Comparison of ENCODE assay signal across 12 cellular contexts in genomic region chr9:89360465-89360864, GRCh38. TPM values are rescaled to one million over a fixed set of nuclear protein-coding genes. Genes with fewer than 3 reads are reported as not detected.
DNase-seq lines count a peak whose midpoint lies in the region; ATAC-seq and TF ChIP-seq lines count a peak whose summit lies in the region.
"Had no signal": no experiment of that assay in that cellular context is flagged by ENCODE, and none has a peak within 500 bp of the region (broad histone marks: within the 10 kb centered on the region; RNA-seq: fewer than 3 reads in every experiment).

No MANE protein-coding gene starts in this region.

- TF ChIP-seq POLR2A in spleen (IDR thresholded peaks at IDR 0.05): no peak

- intact Hi-C loops in spleen (cut with DNase I; ENCODE audit: low total_unique reads): no loop called here
- intact Hi-C loops in aorta (cut with DNase I): no loop called here

- H3K4me1 Mint-ChIP-seq in T-helper 2 cell treated with Interferon-gamma antibody and Interleukin-4, amounts not matched to agents 5 μg/mL and 100 μg/mL, for 36 hours (ENCODE audit: low read depth): peaks cover 17% of the 10 kb centered on the region

- no peaks in the 10 kb centered on the region for H3K27me3 ChIP-seq in spleen (replicated peaks in 1 of 7)
- H3K27me3 ChIP-seq in aorta (ENCODE audit: control insufficient read depth in 1 of 2, insufficient read depth in 2 of 2, low read length in 1 of 2): no peaks in the 10 kb centered on the region
- H3K27me3 ChIP-seq: foreskin keratinocyte had no signal

- no peak for ATAC-seq in HG02884 (IDR thresholded peaks at IDR 0.05; ENCODE audit: unreplicated experiment)
- no peak for ATAC-seq in GM18868 (IDR thresholded peaks at IDR 0.05; ENCODE audit: unreplicated experiment)
- ATAC-seq in aorta (ENCODE audit: low FRiP score): no peak

- H3K9me3 ChIP-seq in spleen (no peaks in the 10 kb centered on the region), aorta (ENCODE audit: control insufficient read depth, low read length) (no peaks in the 10 kb centered on the region)

- H3K9me3 Mint-ChIP-seq in T-helper 2 cell treated with Interferon-gamma antibody and Interleukin-4, amounts not matched to agents 5 μg/mL and 100 μg/mL, for 36 hours: no peaks in the 10 kb centered on the region
- H3K9me3 Mint-ChIP-seq: activated T-helper 1 cell treated with anti-CD3 and anti-CD28 coated beads, Interleukin-12 subunit alpha, Interleukin-12 subunit beta, Interleukin-2, Interleukin-4 antibody, amounts not matched to agents 30 ng/mL and 10 ng/mL and 1 ng/mL, durations not matched to agents 14 hours and 24 hours and 36 hours had no signal

- H3K4me3 ChIP-seq in fibroblast of villous mesenchyme (ENCODE audit: low read depth, low read length): no peak overlapping the region
- H3K4me3 ChIP-seq in spleen: no peak overlapping the region
- no peak overlapping the region for H3K4me3 ChIP-seq in aorta (ENCODE audit: low read length in 2 of 2)

- 73 to 83% (median 76%) methylated on average over 3 of the region's 3 CpGs for WGBS in spleen, 5 donors
- WGBS in aorta, 2 donors: 77% methylated on average over 3 of the region's 3 CpGs

- H3K36me3 Mint-ChIP-seq in T-helper 2 cell treated with Interferon-gamma antibody and Interleukin-4, amounts not matched to agents 5 μg/mL and 100 μg/mL, for 36 hours (ENCODE audit: low read depth): peaks cover 65% of the 10 kb centered on the region

- TF ChIP-seq CTCF in fibroblast of villous mesenchyme (IDR thresholded peaks at IDR 0.05; ENCODE audit: insufficient read depth, low read depth, low read length) (no peak), spleen (IDR thresholded peaks at IDR 0.05 in 8 of 11, conservative IDR thresholded peaks at IDR 0.05 in 3 of 11) (no peak)

- no peaks in the 10 kb centered on the region for H3K27me3 Mint-ChIP-seq in T-helper 2 cell treated with Interferon-gamma antibody and Interleukin-4, amounts not matched to agents 5 μg/mL and 100 μg/mL, for 36 hours (ENCODE audit: low read depth)

- H3K27ac Mint-ChIP-seq in T-helper 2 cell treated with Interferon-gamma antibody and Interleukin-4, amounts not matched to agents 5 μg/mL and 100 μg/mL, for 36 hours: peak overlapping the region; percentile 53
- H3K27ac Mint-ChIP-seq: activated T-helper 1 cell treated with anti-CD3 and anti-CD28 coated beads, Interleukin-12 subunit alpha, Interleukin-12 subunit beta, Interleukin-2, Interleukin-4 antibody, amounts not matched to agents 30 ng/mL and 10 ng/mL and 1 ng/mL, durations not matched to agents 14 hours and 24 hours and 36 hours had no signal

- no peak for DNase-seq in T-helper 2 cell treated with Interferon-gamma antibody and Interleukin-4, amounts not matched to agents 5 μg/mL and 100 μg/mL, for 36 hours (ENCODE audit: low spot score)
- DNase-seq in T-helper 2 cell (no peak), NCI-H2196 treated with DMSO at 0.1 percent for 48 hours (lab: John Stamatoyannopoulos, UW; ENCODE audit: unreplicated experiment) (peak; percentile 66), fibroblast of villous mesenchyme (ENCODE audit: low read depth) (peak; percentile 6), spleen (no peak), aorta (no peak)
- DNase-seq: foreskin keratinocyte, H7, right cardiac atrium had no signal

- H3K4me1 ChIP-seq in spleen (peaks cover 0 to 69% (median 29%) of the 10 kb centered on the region in 6 donors), aorta (ENCODE audit: control insufficient read depth in 1 of 2, insufficient read depth in 2 of 2, low read length in 2 of 2) (no peaks in the 10 kb centered on the region)
- H3K4me1 ChIP-seq: foreskin keratinocyte had no signal

- no peak overlapping the region for H3K4me3 Mint-ChIP-seq in T-helper 2 cell treated with Interferon-gamma antibody and Interleukin-4, amounts not matched to agents 5 μg/mL and 100 μg/mL, for 36 hours
- H3K4me3 Mint-ChIP-seq: activated T-helper 1 cell treated with anti-CD3 and anti-CD28 coated beads, Interleukin-12 subunit alpha, Interleukin-12 subunit beta, Interleukin-2, Interleukin-4 antibody, amounts not matched to agents 30 ng/mL and 10 ng/mL and 1 ng/mL, durations not matched to agents 14 hours and 24 hours and 36 hours had no signal

- H3K36me3 ChIP-seq in spleen: peaks cover 0 to 96% (median 73%) of the 10 kb centered on the region in 6 donors
- H3K36me3 ChIP-seq in aorta (ENCODE audit: control insufficient read depth in 1 of 2, insufficient read depth in 2 of 2, low read length in 1 of 2): peaks cover 0 to 17% of the 10 kb centered on the region in 2 donors

- H3K27ac ChIP-seq in spleen (peak overlapping the region in 7 of 8 donors; percentile 41 to 82 (median 67)), aorta (ENCODE audit: low read depth in 1 of 2, low read length in 2 of 2) (no peak overlapping the region)
- H3K27ac ChIP-seq: foreskin keratinocyte had no signal

RNA-seq across cellular contexts. Expression of gene SECISBP2, which starts 42.2 kb away (rescaled TPM):
- total RNA-seq in fibroblast of villous mesenchyme: 23.3 and 27.4 TPM in 2 replicates
- 100 to 1,000 TPM in 1 of 7 donors, 10 to 100 TPM in 6; 55.7 to 117 (median 86.7) TPM for total RNA-seq in spleen
- 10 to 100 TPM; 20.7 to 40.2 (median 38.4) TPM for polyA plus RNA-seq in spleen
- total RNA-seq in aorta: 10 to 100 TPM; 47.2 to 49.0 TPM
- 10 to 100 TPM in 1 of 2 donors, 1 to 10 TPM in 1; 7.0 to 29.9 TPM for polyA plus RNA-seq in aorta

RNA-seq across cellular contexts. Expression of gene CKS2, which starts 49.5 kb away (rescaled TPM):
- total RNA-seq in fibroblast of villous mesenchyme (78.0 and 228 TPM in 2 replicates), spleen (10 to 100 TPM in 6 of 7 donors, 1 to 10 TPM in 1; 9.2 to 27.3 (median 13.9) TPM), aorta (1 to 10 TPM; 5.4 to 8.9 TPM)
- polyA plus RNA-seq in spleen (100 to 1,000 TPM in 2 of 3 donors, 10 to 100 TPM in 1; 50.0 to 142 (median 109) TPM), aorta (10 to 100 TPM in 1 of 2 donors, 1 to 10 TPM in 1; 5.7 to 14.9 TPM)

Comparison
In these comparisons a context has a peak if more than half of its experiments do, and no peak if none do; other contexts are left out.
1. DNase-seq: peak in NCI-H2196 treated with DMSO at 0.1 percent for 48 hours (single experiment) and fibroblast of villous mesenchyme (single experiment); none in T-helper 2 cell treated with Interferon-gamma antibody and Interleukin-4, amounts not matched to agents 5 μg/mL and 100 μg/mL, for 36 hours (single experiment), T-helper 2 cell (0 of 5), spleen (single experiment) and aorta (0 of 2).
2. H3K27ac ChIP-seq: peak in spleen (7 of 8); none in aorta (0 of 2).